In genomic region chr21:28516996-28517592, GRCh38 we compare ENCODE assay signal across 8 cellular contexts.
DNase-seq lines count a peak whose midpoint lies in the region; ATAC-seq and TF ChIP-seq lines count a peak whose summit lies in the region.

No MANE protein-coding gene starts in this region.

- no peak overlapping the region for H3K4me3 ChIP-seq in DND-41 (ENCODE audit: low read depth in 1 of 2, low read length in 2 of 2)

- H3K79me2 ChIP-seq in DND-41 (ENCODE audit: insufficient read depth, low read length), result no peaks in the 10 kb centered on the region

- peak; percentile 68 for TF ChIP-seq CTCF in DND-41 (IDR thresholded peaks at IDR 0.05; ENCODE audit: borderline replicate concordance, extremely low read depth, low read length, poor library complexity, severe bottlenecking)

- no peaks in the 10 kb centered on the region for H4K20me1 ChIP-seq in DND-41 (ENCODE audit: insufficient read depth, low read length)

- no peaks in the 10 kb centered on the region for H3K9me3 ChIP-seq in DND-41 (ENCODE audit: insufficient read depth, low read length, severe bottlenecking)

- DNase-seq in DND-41 (peak; percentile 50), HPDE6-E6E7 (ENCODE audit: extremely low spot score) (peak; percentile 48), RPMI7951 (ENCODE audit: low read depth) (peak; percentile 2), cardiac septum (ENCODE audit: low spot score) (peak; percentile 78), renal cortical epithelial cell (ENCODE audit: low read depth) (peak; percentile 60), mesenteric fat pad (ENCODE audit: low spot score) (no peak)
- peak; percentile 82 for DNase-seq in activated effector memory CD4-positive, alpha-beta T cell treated with anti-CD3 and anti-CD28 coated beads, Interleukin-2, amount 50 U/mL, for 16 hours

- no peak overlapping the region for H3K27ac ChIP-seq in DND-41 (ENCODE audit: low read length)

- H3K36me3 ChIP-seq in DND-41 (ENCODE audit: insufficient read depth, low read length), result no peaks in the 10 kb centered on the region

- ATAC-seq in DND-41 (ENCODE audit: insufficient read depth, low read depth) (peak; percentile 86), GM21515 (IDR thresholded peaks at IDR 0.05; ENCODE audit: unreplicated experiment) (peak; percentile 99)

- H3K4me2 ChIP-seq in DND-41 (ENCODE audit: insufficient read depth, low read length), result no peak overlapping the region

- H3K27me3 ChIP-seq in DND-41 (ENCODE audit: insufficient read depth, low read length, poor library complexity), result no peaks in the 10 kb centered on the region

- H3K9ac ChIP-seq in DND-41 (ENCODE audit: low read depth, low read length), result no peak overlapping the region

- H3K4me1 ChIP-seq in DND-41 (ENCODE audit: insufficient read depth, low read length), result no peaks in the 10 kb centered on the region

- intact Hi-C loops in cardiac septum (cut with DNase I), result loop anchor here (2.0 to 10.0 kb wide), 3 partner anchors 182 to 1672 kb away; partner anchors contain the start of gene ADAMTS1

- peak overlapping the region; percentile 43; the same call in 1 of the 2 replicates for H2AFZ ChIP-seq in DND-41 (ENCODE audit: low read depth, low read length)
